Comparison of ENCODE assay signal across 15 cellular contexts in genomic region chr4:41349021-41349420, GRCh38.
A peak's percentile ranks its signal among the peaks of the same experiment; 100 is the strongest.
DNase-seq lines count a peak whose midpoint lies in the region; FAIRE-seq and TF ChIP-seq lines count a peak whose summit lies in the region.
"Had no signal": no experiment of that assay in that cellular context is flagged by ENCODE, and none has a peak within 500 bp of the region (broad histone marks: within the 10 kb centered on the region; RNA-seq: fewer than 3 reads in every experiment).

No MANE protein-coding gene starts in this region.

- no peaks in the 10 kb centered on the region for H3K4me1 ChIP-seq in suprapubic skin
- H3K4me1 ChIP-seq: BLaER1 had no signal

- H3K27ac ChIP-seq in suprapubic skin, result no peak overlapping the region
- H3K27ac ChIP-seq: 22Rv1, BLaER1 had no signal

- DNase-seq in NCI-H2196 (lab: John Stamatoyannopoulos, UW; ENCODE audit: unreplicated experiment), result peak; percentile 13
- DNase-seq in NCI-H2196 treated with DMSO at 0.1 percent for 48 hours (lab: John Stamatoyannopoulos, UW; ENCODE audit: unreplicated experiment), result no peak
- peak; percentile 59 for DNase-seq in dermis blood vessel endothelial cell
- DNase-seq in fibroblast of the aortic adventitia (ENCODE audit: low read depth), result peak; percentile 26
- no peak for DNase-seq in suprapubic skin (ENCODE audit: low spot score in 2 of 2)
- no peak for DNase-seq in GM12891 (ENCODE audit: insufficient read length, low spot score)
- DNase-seq in AG08395 (ENCODE audit: low spot score), result no peak
- DNase-seq in T-helper 1 cell, result no peak
- DNase-seq: AML-193; Caco-2; CD8-positive, alpha-beta memory T cell; DND-41 had no signal

- FAIRE-seq in GM12891 (lab: Jason Lieb, UNC), result no peak
- FAIRE-seq: H54 had no signal

- TF ChIP-seq POLR2A in suprapubic skin (IDR thresholded peaks at IDR 0.05), result no peak
- TF ChIP-seq POLR2A in GM12891 (IDR thresholded peaks at IDR 0.05; ENCODE audit: low read depth, low read length), result no peak

- no peaks in the 10 kb centered on the region for H3K27me3 ChIP-seq in suprapubic skin
- H3K27me3 ChIP-seq: BLaER1 had no signal

- no peaks in the 10 kb centered on the region for H3K9me3 ChIP-seq in suprapubic skin
- H3K9me3 ChIP-seq: Caco-2 had no signal

- H3K36me3 ChIP-seq in suprapubic skin, result no peaks in the 10 kb centered on the region
- H3K36me3 ChIP-seq: BLaER1 had no signal

- H3K4me3 ChIP-seq in fibroblast of the aortic adventitia (ENCODE audit: low read depth, low read length) (no peak overlapping the region), suprapubic skin (no peak overlapping the region)
- H3K4me3 ChIP-seq: BLaER1 had no signal

- no peak for TF ChIP-seq CTCF in fibroblast of the aortic adventitia (IDR thresholded peaks at IDR 0.05; ENCODE audit: insufficient read depth, low read length)
- TF ChIP-seq CTCF in suprapubic skin (IDR thresholded peaks at IDR 0.05), result no peak

- TF ChIP-seq EP300 in suprapubic skin (IDR thresholded peaks at IDR 0.05), result no peak

TF ChIP-seq in GM12891, 5 proteins besides CTCF, POLR2A, EP300 and RAD21:
- no peak for TF ChIP-seq POU2F2 (IDR thresholded peaks at IDR 0.05; ENCODE audit: low read depth, low read length)
- no peak for TF ChIP-seq SPI1 (IDR thresholded peaks at IDR 0.05; ENCODE audit: low read depth, low read length)
- TF ChIP-seq POLR2AphosphoS5 (IDR thresholded peaks at IDR 0.05; ENCODE audit: low read depth, low read length), result no peak
- TF ChIP-seq TAF1 (IDR thresholded peaks at IDR 0.05; ENCODE audit: low read depth, low read length), result no peak
- no peak for TF ChIP-seq PAX5 (IDR thresholded peaks at IDR 0.05; ENCODE audit: insufficient read depth, low read length, severe bottlenecking)

Comparison
In these comparisons a context has a peak if more than half of its experiments do, and no peak if none do; other contexts are left out.
1. DNase-seq: peak in NCI-H2196 (single experiment), dermis blood vessel endothelial cell (single experiment) and fibroblast of the aortic adventitia (single experiment); none in NCI-H2196 treated with DMSO at 0.1 percent for 48 hours (single experiment), suprapubic skin (0 of 2), GM12891 (single experiment), AG08395 (single experiment) and T-helper 1 cell (0 of 5).